Comparison of ENCODE assay signal across 9 cellular contexts in genomic region chr9:107528686-107529085, GRCh38.
"Had no signal": no experiment of that assay in that cellular context is flagged by ENCODE, and none has a peak within 500 bp of the region (broad histone marks: within the 10 kb centered on the region; RNA-seq: fewer than 3 reads in every experiment).

No MANE protein-coding gene starts in this region.

- H3K36me3 ChIP-seq: HAP-1 had no signal

- H3K27ac ChIP-seq: GM23248 had no signal

- H3K4me3 Mint-ChIP-seq: GM23338, H9, HFFc6 had no signal

- H3K9me3 ChIP-seq: HAP-1 had no signal

- H3K4me2 ChIP-seq: GM23338 had no signal

- H3K9me3 Mint-ChIP-seq: GM23338, H9 had no signal

- H2AFZ ChIP-seq: GM23248, GM23338 had no signal

- H3K4me1 ChIP-seq: HAP-1 had no signal

- DNase-seq: GM23248, GOT3, H7, H9, HCEC 1CT, HFFc6 had no signal

- H3K27ac Mint-ChIP-seq: GM23338, H9, HFFc6 had no signal

- H3K4me3 ChIP-seq: GM23248, GM23338, HAP-1 had no signal

- H3K9ac ChIP-seq: GM23248 had no signal

- H3K4me1 Mint-ChIP-seq: GM23338, H9 had no signal

- ATAC-seq: GM23338, HCT116 had no signal
